In genomic region chr17:35242805-35243458, GRCh38 we compare ENCODE assay signal across 8 cellular contexts.
DNase-seq lines count a peak whose midpoint lies in the region; ATAC-seq and TF ChIP-seq lines count a peak whose summit lies in the region.

Gene SLFN5, plus strand, starts transcription at chr17:35243072. Its CDS starts 15,619 bp downstream, at chr17:35258691.

- peaks cover 10% of the 10 kb centered on the region for H3K36me3 Mint-ChIP-seq in nephron (ENCODE audit: low read depth)

- peaks cover 35% of the 10 kb centered on the region for H3K4me1 Mint-ChIP-seq in nephron

- DNase-seq in DMS114 treated with DMSO at 0.1 percent for 48 hours (lab: John Stamatoyannopoulos, UW; ENCODE audit: unreplicated experiment) (peak; percentile 76), HuH-7.5 (ENCODE audit: low spot score) (peak; percentile 68), RPMI8226 (peak; percentile 83), activated gamma-delta T cell (lab: John Stamatoyannopoulos, UW) (peak; percentile 67), fibroblast of the conjunctiva (ENCODE audit: low read depth) (peak; percentile 93)
- DNase-seq in stimulated activated naive CD8-positive, alpha-beta T cell treated with anti-CD3 and anti-CD28 coated beads, Interleukin-15, Interleukin-2, amounts not matched to agents 100 U/mL and 50 U/mL, for 24 hours: peak; percentile 93

- no peaks in the 10 kb centered on the region for H3K27me3 Mint-ChIP-seq in nephron (ENCODE audit: low read depth)

- no peak for TF ChIP-seq CTCF in nephron (IDR thresholded peaks at IDR 0.05; ENCODE audit: unreplicated experiment in 3 of 3)

- peak within 1 kb of the TSS; percentile 94 to 98 (median 96) for H3K27ac Mint-ChIP-seq in nephron

- ATAC-seq in GM21526 (IDR thresholded peaks at IDR 0.05; ENCODE audit: low FRiP score, unreplicated experiment): peak; percentile 65
- ATAC-seq in stimulated activated naive CD8-positive, alpha-beta T cell treated with anti-CD3 and anti-CD28 coated beads, Interleukin-15, Interleukin-2, amounts not matched to agents 100 U/mL and 50 U/mL, for 24 hours: peak; percentile 74

- H3K4me3 Mint-ChIP-seq in nephron: peak within 1 kb of the TSS; percentile 96 to 99 (median 96)

- no peaks in the 10 kb centered on the region for H3K9me3 Mint-ChIP-seq in nephron

Comparison
In these comparisons a context has a peak if more than half of its experiments do, and no peak if none do; other contexts are left out.
1. Peak in every context shown above with its lines: DNase-seq and ATAC-seq.